In the genomic region with DNA sequence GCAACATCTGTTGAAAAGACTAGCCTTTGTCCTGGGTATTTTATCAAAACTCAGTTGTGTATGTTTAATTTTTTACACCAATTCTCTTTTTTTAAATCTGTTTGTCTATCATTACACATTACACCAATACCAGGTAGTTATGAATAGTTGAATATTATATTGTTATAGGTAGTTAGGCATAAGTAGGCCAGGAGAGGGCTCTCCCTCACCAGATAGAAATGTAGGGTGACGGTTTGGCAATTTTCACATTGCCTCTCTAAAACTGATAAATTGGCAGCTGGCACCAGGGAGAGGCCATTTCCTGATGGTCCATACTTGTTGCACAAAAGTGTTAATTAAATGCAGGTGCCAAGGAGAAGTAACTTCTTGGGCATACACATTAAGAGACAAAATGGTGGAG, we compare ENCODE assay signal across 11 cellular contexts.
DNase-seq lines count a peak whose midpoint lies in the region; ATAC-seq and TF ChIP-seq lines count a peak whose summit lies in the region.
"Had no signal": no experiment of that assay in that cellular context is flagged by ENCODE, and none has a peak within 500 bp of the region (broad histone marks: within the 10 kb centered on the region; RNA-seq: fewer than 3 reads in every experiment).

No MANE protein-coding gene starts in this region.

- H2AFZ ChIP-seq in mammary epithelial cell (ENCODE audit: low read depth, low read length), result no peak overlapping the region

- no peak overlapping the region for H3K4me3 ChIP-seq in mammary epithelial cell (replicated peaks in 1 of 3; ENCODE audit: insufficient read depth in 1 of 3, low read depth in 2 of 3, low read length in 3 of 3)

- no peaks in the 10 kb centered on the region for H4K20me1 ChIP-seq in mammary epithelial cell (ENCODE audit: insufficient read depth, low read length)

- no peaks in the 10 kb centered on the region for H3K4me1 ChIP-seq in mammary epithelial cell (ENCODE audit: insufficient read depth, low read length)

- intact Hi-C loops in mammary epithelial cell (cut with micrococcal nuclease), result loop anchor here (1.0 kb wide), 2 partner anchors 264 to 482 kb away; no protein-coding TSS in a partner anchor
- intact Hi-C loops in CD4-positive, alpha-beta T cell (cut with DNase I, micrococcal nuclease), result no loop called here

- TF ChIP-seq CTCF in mammary epithelial cell (conservative IDR thresholded peaks at IDR 0.05 in 1 of 2, IDR thresholded peaks at IDR 0.05 in 1 of 2; ENCODE audit: extremely low read depth in 1 of 2, insufficient read depth in 1 of 2, low read depth in 1 of 2, low read length in 2 of 2), result peak; percentile 9 to 47
- no peak for TF ChIP-seq CTCF in CD4-positive, alpha-beta T cell (IDR thresholded peaks at IDR 0.05)

- H3K36me3 Mint-ChIP-seq in CD4-positive, alpha-beta T cell (ENCODE audit: low read depth), result no peaks in the 10 kb centered on the region

- H3K27ac Mint-ChIP-seq in CD4-positive, alpha-beta T cell, result no peak overlapping the region
- H3K27ac Mint-ChIP-seq: activated T-helper 1 cell treated with anti-CD3 and anti-CD28 coated beads, Interleukin-12 subunit alpha, Interleukin-12 subunit beta, Interleukin-2, Interleukin-4 antibody, amounts not matched to agents 30 ng/mL and 10 ng/mL and 1 ng/mL, durations not matched to agents 14 hours and 24 hours and 36 hours; stimulated activated naive CD8-positive, alpha-beta T cell treated with anti-CD3 and anti-CD28 coated beads, Interleukin-15, amount 100 ng/mL, for 72 hours had no signal

- H3K9ac ChIP-seq in mammary epithelial cell (ENCODE audit: insufficient read depth, low read length), result no peak overlapping the region

- ATAC-seq in GM18868 (IDR thresholded peaks at IDR 0.05; ENCODE audit: unreplicated experiment), result peak; percentile 65
- no peak for ATAC-seq in CD4-positive, alpha-beta T cell (ENCODE audit: poor library complexity)
- no peak for ATAC-seq in HG02678 (IDR thresholded peaks at IDR 0.05; ENCODE audit: unreplicated experiment)
- ATAC-seq: stimulated activated naive CD8-positive, alpha-beta T cell treated with anti-CD3 and anti-CD28 coated beads, Interleukin-15, amount 100 ng/mL, for 72 hours had no signal

- H3K27ac ChIP-seq in mammary epithelial cell (ENCODE audit: insufficient read depth, low read depth, low read length), result no peak overlapping the region
- no peak overlapping the region for H3K27ac ChIP-seq in CD4-positive, alpha-beta T cell (ENCODE audit: low read depth, low read length)

- in situ Hi-C loops in mammary epithelial cell (cut with MboI; ENCODE audit: low sequenced_read_pairs in 2 of 2) (loop anchor here in 1 of 2 donors (10.0 kb wide), 1 partner anchor 473 kb away; no protein-coding TSS in a partner anchor), KBM-7 (cut with MboI; ENCODE audit: low pct_unique_long_range_greater_than_20kb, low sequenced_read_pairs) (no loop called here)

- 44% methylated on average over 1 of the region's 1 CpG for WGBS in mammary epithelial cell (ENCODE audit: low coverage, missing lambda C conversion rate)

- BruUV-seq in mammary epithelial cell (replicated peaks; lab: Mats Ljungman, UMichigan), result no TSS peak

- dilution Hi-C loops in mammary epithelial cell (cut with HindIII; ENCODE audit: low sequenced_read_pairs), result no loop called here

- no peak overlapping the region for H3K4me3 Mint-ChIP-seq in CD4-positive, alpha-beta T cell
- H3K4me3 Mint-ChIP-seq: activated T-helper 1 cell treated with anti-CD3 and anti-CD28 coated beads, Interleukin-12 subunit alpha, Interleukin-12 subunit beta, Interleukin-2, Interleukin-4 antibody, amounts not matched to agents 30 ng/mL and 10 ng/mL and 1 ng/mL, durations not matched to agents 14 hours and 24 hours and 36 hours; stimulated activated naive CD8-positive, alpha-beta T cell treated with anti-CD3 and anti-CD28 coated beads, Interleukin-15, amount 100 ng/mL, for 72 hours had no signal

- POLR2A ChIA-PET in CD4-positive, alpha-beta T cell (lab: Charles Lee), result no interaction called here

- no peaks in the 10 kb centered on the region for H3K4me1 Mint-ChIP-seq in CD4-positive, alpha-beta T cell (ENCODE audit: low read depth)
- H3K4me1 Mint-ChIP-seq: stimulated activated naive CD8-positive, alpha-beta T cell treated with anti-CD3 and anti-CD28 coated beads, Interleukin-15, amount 100 ng/mL, for 72 hours had no signal

- no peaks in the 10 kb centered on the region for H3K27me3 ChIP-seq in mammary epithelial cell (ENCODE audit: insufficient read depth, low read length)
- no peaks in the 10 kb centered on the region for H3K27me3 ChIP-seq in CD4-positive, alpha-beta T cell (ENCODE audit: control insufficient read depth, insufficient read depth, low read length)

- no peaks in the 10 kb centered on the region for H3K79me2 ChIP-seq in mammary epithelial cell (ENCODE audit: insufficient read depth, low read length)

- CTCF ChIA-PET in mammary epithelial cell (lab: Charles Lee; ENCODE audit: low non-redundant PET), result no interaction called here
- CTCF ChIA-PET in CD4-positive, alpha-beta T cell (lab: Charles Lee), result no interaction called here

- DNase-seq in A172 (ENCODE audit: low spot score) (peak; percentile 4), NCI-H226 (peak; percentile 31), mammary epithelial cell (no peak), KBM-7 (no peak)
- DNase-seq in activated CD4-positive, alpha-beta T cell treated with anti-CD3 and anti-CD28 coated beads for 4 hours, result no peak
- no peak for DNase-seq in CD4-positive, alpha-beta T cell
- DNase-seq: stimulated activated CD4-positive, alpha-beta T cell treated with anti-CD3 and anti-CD28 coated beads, Interleukin-4, amount 100 ng/mL, for 4 hours; stimulated activated naive CD8-positive, alpha-beta T cell treated with anti-CD3 and anti-CD28 coated beads, Interleukin-15, amount 100 ng/mL, for 72 hours had no signal

- H3K9me3 Mint-ChIP-seq in CD4-positive, alpha-beta T cell, result peaks cover 3% of the 10 kb centered on the region
- H3K9me3 Mint-ChIP-seq: activated T-helper 1 cell treated with anti-CD3 and anti-CD28 coated beads, Interleukin-12 subunit alpha, Interleukin-12 subunit beta, Interleukin-2, Interleukin-4 antibody, amounts not matched to agents 30 ng/mL and 10 ng/mL and 1 ng/mL, durations not matched to agents 14 hours and 24 hours and 36 hours had no signal

- H3K9me3 ChIP-seq in mammary epithelial cell (replicated peaks; ENCODE audit: insufficient read depth, low read length), result no peaks in the 10 kb centered on the region
- H3K9me3 ChIP-seq in CD4-positive, alpha-beta T cell (ENCODE audit: control insufficient read depth, low read length), result no peaks in the 10 kb centered on the region

- H3K4me2 ChIP-seq in mammary epithelial cell (ENCODE audit: insufficient read depth, low read depth, low read length), result no peak overlapping the region

- no peaks in the 10 kb centered on the region for H3K27me3 Mint-ChIP-seq in CD4-positive, alpha-beta T cell
- H3K27me3 Mint-ChIP-seq: stimulated activated naive CD8-positive, alpha-beta T cell treated with anti-CD3 and anti-CD28 coated beads, Interleukin-15, amount 100 ng/mL, for 72 hours had no signal

- no peaks in the 10 kb centered on the region for H3K36me3 ChIP-seq in mammary epithelial cell (ENCODE audit: insufficient read depth, low read length)

Comparison
In these comparisons a context has a peak if more than half of its experiments do, and no peak if none do; other contexts are left out.
1. DNase-seq: peak in A172 (single experiment) and NCI-H226 (single experiment); none in mammary epithelial cell (single experiment), activated CD4-positive, alpha-beta T cell treated with anti-CD3 and anti-CD28 coated beads for 4 hours (0 of 2), CD4-positive, alpha-beta T cell (0 of 10) and KBM-7 (single experiment).